Comparison of ENCODE assay signal across 8 cellular contexts in genomic region chr17:28763804-28764266, GRCh38.
DNase-seq lines count a peak whose midpoint lies in the region; ATAC-seq and TF ChIP-seq lines count a peak whose summit lies in the region.

No MANE protein-coding gene starts in this region.

- ATAC-seq in GM21381 (IDR thresholded peaks at IDR 0.05; ENCODE audit: unreplicated experiment), result peak; percentile 28
- ATAC-seq in GM18511 (IDR thresholded peaks at IDR 0.05; ENCODE audit: unreplicated experiment), result no peak

- peak; percentile 79 for DNase-seq in AG10803 (ENCODE audit: low read depth)
- peak; percentile 78 for DNase-seq in NCI-H2029 treated with DMSO at 0.1 percent for 48 hours (lab: John Stamatoyannopoulos, UW)
- DNase-seq in UCSD-AML1 (lab: John Stamatoyannopoulos, UW; ENCODE audit: unreplicated experiment), result peak; percentile 27
- DNase-seq in astrocyte of the spinal cord (ENCODE audit: low read depth, low spot score), result peak; percentile 82
- peak; percentile 94 for DNase-seq in inferior parietal cortex (ENCODE audit: extremely low spot score)
- DNase-seq in stimulated activated CD4-positive, alpha-beta T cell treated with anti-CD3 and anti-CD28 coated beads, Interleukin-1b, Interleukin-23, amount 100 ng/mL, for 4 hours (ENCODE audit: low read depth in 2 of 2), result peak; percentile 65 to 73

- in situ Hi-C loops in astrocyte of the spinal cord (cut with HindIII; ENCODE audit: low sequenced_read_pairs), result no loop called here

- peak; percentile 93 for TF ChIP-seq CTCF in AG10803 (conservative IDR thresholded peaks at IDR 0.05; ENCODE audit: low read length)
- peak; percentile 83 for TF ChIP-seq CTCF in astrocyte of the spinal cord (IDR thresholded peaks at IDR 0.05; ENCODE audit: low read depth, low read length)

- H3K4me3 ChIP-seq in AG10803 (ENCODE audit: low read length), result no peak overlapping the region
- no peak overlapping the region for H3K4me3 ChIP-seq in astrocyte of the spinal cord (ENCODE audit: low read depth, low read length)

Comparison
In these comparisons a context has a peak if more than half of its experiments do, and no peak if none do; other contexts are left out.
1. DNase-seq: peak in every context shown above with its lines; median percentile 94 in inferior parietal cortex; 82 in astrocyte of the spinal cord; 79 in AG10803; 78 in NCI-H2029 treated with DMSO at 0.1 percent for 48 hours; 69 in stimulated activated CD4-positive, alpha-beta T cell treated with anti-CD3 and anti-CD28 coated beads, Interleukin-1b, Interleukin-23, amount 100 ng/mL, for 4 hours; 27 in UCSD-AML1.